In genomic region chr11:31796523-31797226, GRCh38 we compare ENCODE assay signal across 17 cellular contexts. TPM values are rescaled to one million over a fixed set of nuclear protein-coding genes. Genes with fewer than 3 reads are reported as not detected.
"Had no signal": no experiment of that assay in that cellular context is flagged by ENCODE, and none has a peak within 500 bp of the region (broad histone marks: within the 10 kb centered on the region; RNA-seq: fewer than 3 reads in every experiment).

No MANE protein-coding gene starts in this region.

- H3K27ac Mint-ChIP-seq: activated naive CD4-positive, alpha-beta T cell treated with anti-CD3 and anti-CD28 coated beads, Interleukin-2, amount 50 U/mL, for 24 hours; dendritic cell treated with granulocyte-macrophage colony-stimulating factor and Interleukin-4, amounts not matched to agents 40 ng/mL and 50 ng/mL, for 4 days; stimulated activated naive CD8-positive, alpha-beta T cell treated with anti-CD3 and anti-CD28 coated beads, Interleukin-15, Interleukin-2, amounts not matched to agents 100 ng/mL and 50 ng/mL, for 24 hours; T-helper 2 cell treated with Interferon-gamma antibody and Interleukin-4, amounts not matched to agents 5 μg/mL and 100 μg/mL, for 36 hours had no signal

- H3K9me3 ChIP-seq: heart right ventricle, pancreas, thoracic aorta had no signal

- DNase-seq: activated CD4-positive, alpha-beta T cell treated with anti-CD3 and anti-CD28 coated beads, Interleukin-2, amount 50 U/mL, for 4 hours; activated CD4-positive, CD25-positive, alpha-beta regulatory T cell treated with anti-CD3 and anti-CD28 coated beads, Interleukin-2, amount 50 U/mL, for 72 hours; activated effector memory CD4-positive, alpha-beta T cell treated with Interleukin-2 at 50 U/mL for 16 hours; activated T-cell treated with anti-CD3 and anti-CD28 coated beads, Interleukin-2, amount 50 U/mL, for 1 hour; brain microvascular endothelial cell; foreskin melanocyte; heart right ventricle; naive thymus-derived CD4-positive, alpha-beta T cell; pancreas; stimulated activated CD4-positive, alpha-beta T cell treated with anti-CD3 and anti-CD28 coated beads, Interleukin-2, amount 100 ng/mL, for 48 hours had no signal

- ATAC-seq: heart right ventricle; naive thymus-derived CD4-positive, alpha-beta T cell; pancreas had no signal

- H3K27ac ChIP-seq: brain microvascular endothelial cell, heart right ventricle, pancreas, thoracic aorta had no signal

- H3K36me3 ChIP-seq: brain microvascular endothelial cell, heart right ventricle, pancreas, thoracic aorta had no signal

- H3K9me3 Mint-ChIP-seq: dendritic cell treated with granulocyte-macrophage colony-stimulating factor and Interleukin-4, amounts not matched to agents 40 ng/mL and 50 ng/mL, for 4 days; T-helper 2 cell treated with Interferon-gamma antibody and Interleukin-4, amounts not matched to agents 5 μg/mL and 100 μg/mL, for 36 hours had no signal

- H3K4me3 Mint-ChIP-seq: activated naive CD4-positive, alpha-beta T cell treated with anti-CD3 and anti-CD28 coated beads, Interleukin-2, amount 50 U/mL, for 24 hours; dendritic cell treated with granulocyte-macrophage colony-stimulating factor and Interleukin-4, amounts not matched to agents 40 ng/mL and 50 ng/mL, for 4 days; stimulated activated naive CD8-positive, alpha-beta T cell treated with anti-CD3 and anti-CD28 coated beads, Interleukin-15, Interleukin-2, amounts not matched to agents 100 ng/mL and 50 ng/mL, for 24 hours; T-helper 2 cell treated with Interferon-gamma antibody and Interleukin-4, amounts not matched to agents 5 μg/mL and 100 μg/mL, for 36 hours had no signal

- H3K4me3 ChIP-seq: heart right ventricle, lung, pancreas, thoracic aorta had no signal

RNA-seq across cellular contexts. Expression of gene PAX6, which starts 14.4 kb away (rescaled TPM):
- total RNA-seq: heart right ventricle; lung; naive thymus-derived CD4-positive, alpha-beta T cell; urinary bladder had no signal
- polyA plus RNA-seq: naive thymus-derived CD4-positive, alpha-beta T cell; urinary bladder had no signal
